ENCODE assay signal across 13 cellular contexts in the genomic region with DNA sequence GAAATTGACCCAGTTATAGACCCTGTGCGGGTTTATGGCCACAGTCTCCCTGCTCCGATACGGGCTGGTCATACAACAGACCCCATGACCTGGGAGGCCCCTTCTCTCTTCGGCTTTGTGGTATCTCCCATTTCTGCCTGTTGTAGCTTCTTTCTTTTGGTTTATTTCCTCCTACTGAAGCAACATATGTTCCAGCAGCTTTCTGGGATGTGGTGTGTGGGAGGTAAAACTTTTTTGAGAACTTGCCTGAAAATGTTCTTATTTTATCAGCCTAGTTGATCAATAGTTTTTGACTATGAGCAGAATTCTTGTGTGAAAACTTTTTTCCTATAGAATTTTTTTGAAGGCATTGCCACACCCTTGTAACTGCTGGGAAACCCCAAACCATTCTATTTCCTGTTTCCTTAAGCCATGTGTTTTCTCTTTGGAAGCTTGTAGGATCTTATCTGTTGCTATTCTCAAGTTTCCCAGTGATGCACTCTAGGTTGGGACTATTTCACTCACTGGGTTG. TPM values are rescaled to one million over a fixed set of nuclear protein-coding genes. Genes with fewer than 3 reads are reported as not detected.
DNase-seq lines count a peak whose midpoint lies in the region; ATAC-seq and TF ChIP-seq lines count a peak whose summit lies in the region.
"Had no signal": no experiment of that assay in that cellular context is flagged by ENCODE, and none has a peak within 500 bp of the region (broad histone marks: within the 10 kb centered on the region; RNA-seq: fewer than 3 reads in every experiment).

No MANE protein-coding gene starts in this region.

- H3K9me3 ChIP-seq in Panc1 (ENCODE audit: control insufficient read depth, insufficient read depth, low read depth, low read length) = no peaks in the 10 kb centered on the region
- no peaks in the 10 kb centered on the region for H3K9me3 ChIP-seq in CD4-positive, alpha-beta T cell (ENCODE audit: control insufficient read depth, low read length)
- H3K9me3 ChIP-seq: adrenal gland, uterus had no signal

- H3K4me1 ChIP-seq in Panc1 (ENCODE audit: control insufficient read depth, insufficient read depth, low read length) (peaks cover 6% of the 10 kb centered on the region; the same call in 1 of the 2 replicates), rectal smooth muscle tissue (ENCODE audit: control insufficient read depth, insufficient read depth, low read length) (no peaks in the 10 kb centered on the region)
- H3K4me1 ChIP-seq: uterus had no signal

- no peak overlapping the region for H3K4me3 Mint-ChIP-seq in CD4-positive, alpha-beta T cell
- H3K4me3 Mint-ChIP-seq: naive thymus-derived CD4-positive, alpha-beta T cell had no signal

- no peaks in the 10 kb centered on the region for H3K9me3 Mint-ChIP-seq in CD4-positive, alpha-beta T cell
- H3K9me3 Mint-ChIP-seq: naive thymus-derived CD4-positive, alpha-beta T cell had no signal

- H3K4me1 Mint-ChIP-seq in CD4-positive, alpha-beta T cell (ENCODE audit: low read depth) = peaks cover 5% of the 10 kb centered on the region

- DNase-seq in H4 (ENCODE audit: low spot score) (peak; percentile 67), Panc1 (ENCODE audit: low read depth, low spot score) (no peak), epithelial cell of esophagus (ENCODE audit: low read depth) (peak; percentile 50)
- DNase-seq in CD4-positive, alpha-beta T cell = no peak
- no peak for DNase-seq in stimulated activated CD4-positive, alpha-beta T cell treated with anti-CD3 and anti-CD28 coated beads, Interleukin-4, amount 100 ng/mL, for 1 hour
- DNase-seq: activated CD4-positive, alpha-beta T cell treated with anti-CD3 and anti-CD28 coated beads for 48 hours; adrenal gland; naive thymus-derived CD4-positive, alpha-beta T cell; stimulated activated CD4-positive, alpha-beta T cell treated with anti-CD3 and anti-CD28 coated beads, Interleukin-4, amount 100 ng/mL, for 4 hours; uterus had no signal

- in situ Hi-C loops in Panc1 (cut with HindIII; ENCODE audit: low pct_unique_long_range_greater_than_20kb, low sequenced_read_pairs) = no loop called here

- H3K36me3 ChIP-seq in Panc1 (ENCODE audit: control insufficient read depth, insufficient read depth, low read length) (no peaks in the 10 kb centered on the region), rectal smooth muscle tissue (ENCODE audit: control insufficient read depth, insufficient read depth, low read length) (no peaks in the 10 kb centered on the region)
- H3K36me3 ChIP-seq: adrenal gland, uterus had no signal

- no peak overlapping the region for H3K27ac Mint-ChIP-seq in CD4-positive, alpha-beta T cell

- POLR2A ChIA-PET in Panc1 (lab: Charles Lee) = interaction anchor here (0.6 kb wide), 1 partner anchor 290 kb away, joined by 6 read pairs; no protein-coding TSS in a partner anchor
- POLR2A ChIA-PET in CD4-positive, alpha-beta T cell (lab: Charles Lee) = no interaction called here

- no peaks in the 10 kb centered on the region for H3K27me3 Mint-ChIP-seq in CD4-positive, alpha-beta T cell
- H3K27me3 Mint-ChIP-seq: naive thymus-derived CD4-positive, alpha-beta T cell had no signal

- no TSS peak for BruUV-seq in Panc1 (replicated peaks; lab: Mats Ljungman, UMichigan)

- intact Hi-C loops in Panc1 (cut with micrococcal nuclease; ENCODE audit: unreplicated experiment) = no loop called here
- intact Hi-C loops in CD4-positive, alpha-beta T cell (cut with DNase I, micrococcal nuclease) = no loop called here

- H3K27me3 ChIP-seq in Panc1 (ENCODE audit: control insufficient read depth, insufficient read depth, low read length) (no peaks in the 10 kb centered on the region), rectal smooth muscle tissue (ENCODE audit: control insufficient read depth, insufficient read depth, low read length) (no peaks in the 10 kb centered on the region)
- H3K27me3 ChIP-seq in CD4-positive, alpha-beta T cell (ENCODE audit: control insufficient read depth, insufficient read depth, low read length) = no peaks in the 10 kb centered on the region
- H3K27me3 ChIP-seq: adrenal gland, uterus had no signal

- no peak overlapping the region for H3K9ac ChIP-seq in rectal smooth muscle tissue (ENCODE audit: low read length)

- no peaks in the 10 kb centered on the region for H3K36me3 Mint-ChIP-seq in CD4-positive, alpha-beta T cell (ENCODE audit: low read depth)
- H3K36me3 Mint-ChIP-seq: naive thymus-derived CD4-positive, alpha-beta T cell had no signal

- CTCF ChIA-PET in Panc1 (lab: Charles Lee) = interaction anchor here (0.6 kb wide), 1 partner anchor 97 kb away, joined by 3 read pairs; no protein-coding TSS in a partner anchor
- CTCF ChIA-PET in CD4-positive, alpha-beta T cell (lab: Charles Lee) = no interaction called here

- H3K4me3 ChIP-seq in Panc1 (ENCODE audit: low read depth in 2 of 2, low read length in 2 of 2) (no peak overlapping the region), epithelial cell of esophagus (ENCODE audit: low read length) (no peak overlapping the region), rectal smooth muscle tissue (ENCODE audit: low read length) (peak overlapping the region; percentile 4)
- H3K4me3 ChIP-seq: adrenal gland, uterus had no signal

- ATAC-seq in Panc1 (peak; percentile 59; the same call in 1 of the 2 replicates), GM19324 (IDR thresholded peaks at IDR 0.05; ENCODE audit: low FRiP score, unreplicated experiment) (no peak), GM21528 (IDR thresholded peaks at IDR 0.05; ENCODE audit: low FRiP score, unreplicated experiment) (no peak)
- no peak for ATAC-seq in CD4-positive, alpha-beta T cell (ENCODE audit: poor library complexity)
- ATAC-seq: naive thymus-derived CD4-positive, alpha-beta T cell had no signal

- H3K27ac ChIP-seq in Panc1 (ENCODE audit: low read length) = no peak overlapping the region
- no peak overlapping the region for H3K27ac ChIP-seq in rectal smooth muscle tissue (ENCODE audit: low read depth, low read length)
- H3K27ac ChIP-seq in CD4-positive, alpha-beta T cell (ENCODE audit: low read depth, low read length) = no peak overlapping the region
- H3K27ac ChIP-seq: adrenal gland, uterus had no signal

- TF ChIP-seq CTCF in Panc1 (IDR thresholded peaks at IDR 0.05) (no peak), epithelial cell of esophagus (IDR thresholded peaks at IDR 0.05; ENCODE audit: insufficient read depth, low read depth, low read length, missing control alignments) (no peak)
- no peak for TF ChIP-seq CTCF in CD4-positive, alpha-beta T cell (IDR thresholded peaks at IDR 0.05)

RNA-seq across cellular contexts. Expression of a gene that starts 6.6 kb away (rescaled TPM):
- total RNA-seq in H4 (2014; rRNA removed; shearing (Covaris generic)) = 136 and 203 TPM in 2 replicates
- total RNA-seq in Panc1 (2021; ENCODE audit: unreplicated experiment) = 484 TPM
- 639 TPM for polyA plus RNA-seq in Panc1 (2012; ENCODE audit: insufficient read length)
- total RNA-seq in CD4-positive, alpha-beta T cell = 10 to 100 TPM; 57.6 to 66.4 TPM

RNA-seq across cellular contexts. Expression of a gene that starts 19.0 kb away (rescaled TPM):
- total RNA-seq in H4 (2014; rRNA removed; shearing (Covaris generic)) = 52.1 and 58.0 TPM in 2 replicates
- total RNA-seq in Panc1 (2021; ENCODE audit: unreplicated experiment) = 36.8 TPM
- 42.9 TPM for polyA plus RNA-seq in Panc1 (2012; ENCODE audit: insufficient read length)
- total RNA-seq in CD4-positive, alpha-beta T cell = 10 to 100 TPM in 1 of 2 experiments, 1 to 10 TPM in 1; 8.6 to 11.0 TPM

Comparison
In these comparisons a context has a peak if more than half of its experiments do, and no peak if none do; other contexts are left out.
1. DNase-seq: peak in H4 (single experiment) and epithelial cell of esophagus (single experiment); none in Panc1 (single experiment), CD4-positive, alpha-beta T cell (0 of 10) and stimulated activated CD4-positive, alpha-beta T cell treated with anti-CD3 and anti-CD28 coated beads, Interleukin-4, amount 100 ng/mL, for 1 hour (single experiment).